Comparison of ENCODE assay signal across 10 cellular contexts in the genomic region with DNA sequence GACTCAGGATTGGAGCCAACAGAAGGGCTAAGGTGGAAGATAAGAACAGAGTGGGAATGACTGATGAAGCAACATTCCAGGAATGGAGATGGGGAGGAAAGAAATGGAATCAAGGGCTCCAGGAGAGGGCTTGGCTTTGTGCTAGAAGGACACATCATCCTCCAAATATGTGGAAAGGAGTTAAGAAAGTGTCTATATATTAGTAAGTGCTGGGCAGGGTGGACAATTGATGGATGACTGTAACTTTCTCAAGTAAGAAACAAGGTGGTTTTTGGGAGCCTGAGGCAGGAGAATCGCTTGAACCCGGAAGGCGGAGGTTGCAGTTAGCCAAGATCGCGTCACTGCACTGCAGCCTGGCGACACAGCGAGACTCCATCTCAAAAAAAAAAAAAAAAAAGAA.
A peak's percentile ranks its signal among the peaks of the same experiment; 100 is the strongest.
DNase-seq lines count a peak whose midpoint lies in the region; ATAC-seq and TF ChIP-seq lines count a peak whose summit lies in the region.
"Had no signal": no experiment of that assay in that cellular context is flagged by ENCODE, and none has a peak within 500 bp of the region (broad histone marks: within the 10 kb centered on the region; RNA-seq: fewer than 3 reads in every experiment).

No MANE protein-coding gene starts in this region.

- no peak for ATAC-seq in activated naive CD8-positive, alpha-beta T cell treated with anti-CD3 and anti-CD28 coated beads, Interleukin-2, amount 10 ng/mL, durations not matched to agents 7 days and 5 days (ENCODE audit: low read depth)
- ATAC-seq in SK-N-SH treated with all-trans-retinoic acid at 6 μM for 48 hours (peak; percentile 49), upper lobe of right lung (peak; percentile 33), GM18505 (IDR thresholded peaks at IDR 0.05; ENCODE audit: unreplicated experiment) (no peak)
- ATAC-seq: left ventricle myocardium superior had no signal

- TF ChIP-seq CTCF in fibroblast of villous mesenchyme (IDR thresholded peaks at IDR 0.05; ENCODE audit: insufficient read depth, low read depth, low read length) (no peak), upper lobe of right lung (IDR thresholded peaks at IDR 0.05) (no peak)

- intact Hi-C loops in upper lobe of right lung (cut with DNase I): no loop called here

- no peaks in the 10 kb centered on the region for H3K27me3 Mint-ChIP-seq in activated naive CD8-positive, alpha-beta T cell treated with anti-CD3 and anti-CD28 coated beads, Interleukin-2, amount 10 ng/mL, durations not matched to agents 7 days and 5 days
- H3K27me3 Mint-ChIP-seq in activated naive CD8-positive, alpha-beta T cell treated with anti-CD3 and anti-CD28 coated beads for 36 hours: peaks cover 6% of the 10 kb centered on the region
- H3K27me3 Mint-ChIP-seq: stimulated activated naive CD8-positive, alpha-beta T cell treated with anti-CD3 and anti-CD28 coated beads, Interleukin-15, Interleukin-2, amounts not matched to agents 100 ng/mL and 50 ng/mL, for 24 hours had no signal

- peaks cover 8% of the 10 kb centered on the region for H3K36me3 Mint-ChIP-seq in activated naive CD8-positive, alpha-beta T cell treated with anti-CD3 and anti-CD28 coated beads, Interleukin-2, amount 10 ng/mL, durations not matched to agents 7 days and 5 days
- peaks cover 2% of the 10 kb centered on the region for H3K36me3 Mint-ChIP-seq in activated naive CD8-positive, alpha-beta T cell treated with anti-CD3 and anti-CD28 coated beads for 36 hours

- no peak overlapping the region for H3K27ac ChIP-seq in upper lobe of right lung

- H3K27me3 ChIP-seq in upper lobe of right lung: no peaks in the 10 kb centered on the region

- H3K4me1 Mint-ChIP-seq in activated naive CD8-positive, alpha-beta T cell treated with anti-CD3 and anti-CD28 coated beads, Interleukin-2, amount 10 ng/mL, durations not matched to agents 7 days and 5 days: peaks cover 16% of the 10 kb centered on the region
- peaks cover 10% of the 10 kb centered on the region for H3K4me1 Mint-ChIP-seq in activated naive CD8-positive, alpha-beta T cell treated with anti-CD3 and anti-CD28 coated beads for 36 hours

- POLR2A ChIA-PET in activated naive CD8-positive, alpha-beta T cell treated with anti-CD3 and anti-CD28 coated beads, Interleukin-2, amount 10 ng/mL, durations not matched to agents 7 days and 5 days (lab: Charles Lee): interaction anchor here (2.2 kb wide), 1 partner anchor 85 kb away, joined by 31 read pairs; the partner anchor contains the start of gene SLC39A8

- TF ChIP-seq POLR2A in GM18505 (IDR thresholded peaks at IDR 0.05; ENCODE audit: borderline replicate concordance, extremely low read depth, insufficient read depth, insufficient read length): no peak

- no peaks in the 10 kb centered on the region for H3K9me3 ChIP-seq in upper lobe of right lung

- H3K27ac Mint-ChIP-seq in activated naive CD8-positive, alpha-beta T cell treated with anti-CD3 and anti-CD28 coated beads, Interleukin-2, amount 10 ng/mL, durations not matched to agents 7 days and 5 days: no peak overlapping the region
- no peak overlapping the region for H3K27ac Mint-ChIP-seq in activated naive CD8-positive, alpha-beta T cell treated with anti-CD3 and anti-CD28 coated beads for 36 hours

- peak overlapping the region; percentile 43 for H3K4me3 Mint-ChIP-seq in activated naive CD8-positive, alpha-beta T cell treated with anti-CD3 and anti-CD28 coated beads, Interleukin-2, amount 10 ng/mL, durations not matched to agents 7 days and 5 days
- H3K4me3 Mint-ChIP-seq in activated naive CD8-positive, alpha-beta T cell treated with anti-CD3 and anti-CD28 coated beads for 36 hours: no peak overlapping the region

- H3K4me3 ChIP-seq in fibroblast of villous mesenchyme (ENCODE audit: low read depth, low read length) (peak overlapping the region; percentile 7), upper lobe of right lung (no peak overlapping the region)

- DNase-seq in activated naive CD8-positive, alpha-beta T cell treated with anti-CD3 and anti-CD28 coated beads, Interleukin-2, amount 10 ng/mL, durations not matched to agents 7 days and 5 days: no peak
- no peak for DNase-seq in activated naive CD8-positive, alpha-beta T cell treated with anti-CD3 and anti-CD28 coated beads for 36 hours
- peak; percentile 66 for DNase-seq in fibroblast of villous mesenchyme (ENCODE audit: low read depth)
- DNase-seq in upper lobe of right lung: no peak
- DNase-seq in T-helper 9 cell: no peak
- no peak for DNase-seq in activated naive CD4-positive, alpha-beta T cell (lab: John Stamatoyannopoulos, UW)
- DNase-seq: left ventricle myocardium superior had no signal

- peaks cover 1% of the 10 kb centered on the region for H3K9me3 Mint-ChIP-seq in activated naive CD8-positive, alpha-beta T cell treated with anti-CD3 and anti-CD28 coated beads, Interleukin-2, amount 10 ng/mL, durations not matched to agents 7 days and 5 days
- H3K9me3 Mint-ChIP-seq in activated naive CD8-positive, alpha-beta T cell treated with anti-CD3 and anti-CD28 coated beads for 36 hours: peaks cover under 1% of the 10 kb centered on the region
- H3K9me3 Mint-ChIP-seq: stimulated activated naive CD8-positive, alpha-beta T cell treated with anti-CD3 and anti-CD28 coated beads, Interleukin-15, Interleukin-2, amounts not matched to agents 100 ng/mL and 50 ng/mL, for 24 hours had no signal

- peaks cover 3% of the 10 kb centered on the region for H3K4me1 ChIP-seq in upper lobe of right lung

- H3K36me3 ChIP-seq in upper lobe of right lung: no peaks in the 10 kb centered on the region

TF ChIP-seq in SK-N-SH treated with all-trans-retinoic acid at 6 μM for 48 hours, 23 proteins besides CTCF, POLR2A, EP300 and RAD21:
- 0 out of 2 replicates have a peak, but pooled peaks have one; percentile 46 for TF ChIP-seq OSR1 (CRISPR knock-in tag; IDR thresholded peaks at IDR 0.05)
- peak; percentile 64 for TF ChIP-seq ISL1 (CRISPR knock-in tag; IDR thresholded peaks at IDR 0.05)
- no peak for TF ChIP-seq TSHZ2 (CRISPR knock-in tag; IDR thresholded peaks at IDR 0.05)
- TF ChIP-seq ZNF8 (CRISPR knock-in tag; IDR thresholded peaks at IDR 0.05): no peak
- TF ChIP-seq TOX (CRISPR knock-in tag; IDR thresholded peaks at IDR 0.05; ENCODE audit: borderline replicate concordance): no peak
- TF ChIP-seq PPARA (CRISPR knock-in tag; IDR thresholded peaks at IDR 0.05; ENCODE audit: borderline replicate concordance): no peak
- TF ChIP-seq GLIS3 (CRISPR knock-in tag; IDR thresholded peaks at IDR 0.05): no peak

Comparison
In these comparisons a context has a peak if more than half of its experiments do, and no peak if none do; other contexts are left out.
1. ATAC-seq: peak in SK-N-SH treated with all-trans-retinoic acid at 6 μM for 48 hours (single experiment) and upper lobe of right lung (single experiment); none in activated naive CD8-positive, alpha-beta T cell treated with anti-CD3 and anti-CD28 coated beads, Interleukin-2, amount 10 ng/mL, durations not matched to agents 7 days and 5 days (single experiment) and GM18505 (single experiment).